9 cellular contexts compared by ENCODE assay signal in genomic region chr4:79917246-79917645, GRCh38.
DNase-seq lines count a peak whose midpoint lies in the region; ATAC-seq and TF ChIP-seq lines count a peak whose summit lies in the region.
"Had no signal": no experiment of that assay in that cellular context is flagged by ENCODE, and none has a peak within 500 bp of the region (broad histone marks: within the 10 kb centered on the region; RNA-seq: fewer than 3 reads in every experiment).

No MANE protein-coding gene starts in this region.

- no peaks in the 10 kb centered on the region for H3K36me3 Mint-ChIP-seq in natural killer cell

- no peak overlapping the region for H3K4me3 Mint-ChIP-seq in natural killer cell
- H3K4me3 Mint-ChIP-seq: dendritic cell treated with granulocyte-macrophage colony-stimulating factor and Interleukin-4, amounts not matched to agents 40 ng/mL and 50 ng/mL, for 4 days had no signal

- H3K27ac Mint-ChIP-seq in natural killer cell: no peak overlapping the region
- H3K27ac Mint-ChIP-seq: dendritic cell treated with granulocyte-macrophage colony-stimulating factor and Interleukin-4, amounts not matched to agents 40 ng/mL and 50 ng/mL, for 4 days had no signal

- TF ChIP-seq CTCF in GM10266 (IDR thresholded peaks at IDR 0.05; ENCODE audit: control insufficient read depth, insufficient read depth, low read depth, missing control alignments) (peak; percentile 68), WI38 (IDR thresholded peaks at IDR 0.05; ENCODE audit: low read depth, low read length) (peak; percentile 46; the same call in 1 of the 2 replicates), natural killer cell (IDR thresholded peaks at IDR 0.05) (peak; percentile 32)

- H3K4me3 ChIP-seq in WI38 (ENCODE audit: low read depth, low read length): no peak overlapping the region

- H3K4me1 Mint-ChIP-seq in natural killer cell: peaks cover 12 to 13% of the 10 kb centered on the region in 2 donors

- no peaks in the 10 kb centered on the region for H3K27me3 Mint-ChIP-seq in natural killer cell (ENCODE audit: low read depth in 2 of 2)
- H3K27me3 Mint-ChIP-seq: dendritic cell treated with granulocyte-macrophage colony-stimulating factor and Interleukin-4, amounts not matched to agents 40 ng/mL and 50 ng/mL, for 4 days had no signal

- H3K9me3 Mint-ChIP-seq in natural killer cell: no peaks in the 10 kb centered on the region
- H3K9me3 Mint-ChIP-seq: dendritic cell treated with granulocyte-macrophage colony-stimulating factor and Interleukin-4, amounts not matched to agents 40 ng/mL and 50 ng/mL, for 4 days had no signal

- DNase-seq in GM10266 (ENCODE audit: extremely low spot score): peak; percentile 29
- DNase-seq in Kasumi-1 (lab: John Stamatoyannopoulos, UW): peak; percentile 77 to 78
- peak; percentile 58 for DNase-seq in ecto neural progenitor cell (ENCODE audit: low spot score)
- DNase-seq in natural killer cell: no peak
- DNase-seq in amniotic stem cell (lab: John Stamatoyannopoulos, UW): no peak
- DNase-seq in NCI-H345 (lab: John Stamatoyannopoulos, UW): no peak

- intact Hi-C loops in natural killer cell (cut with micrococcal nuclease): loop anchor here (10.0 kb wide), 1 partner anchor 298 kb away; no protein-coding TSS in a partner anchor

- ATAC-seq in GM21786 (IDR thresholded peaks at IDR 0.05; ENCODE audit: unreplicated experiment): peak; percentile 83
- peak in 1 of 3 donors; percentile 51 for ATAC-seq in natural killer cell

Comparison
In these comparisons a context has a peak if more than half of its experiments do, and no peak if none do; other contexts are left out.
1. DNase-seq: peak in GM10266 (single experiment), Kasumi-1 (2 of 2) and ecto neural progenitor cell (single experiment); none in natural killer cell (single experiment), amniotic stem cell (single experiment) and NCI-H345 (single experiment).
2. Peak in every context shown above with its lines, with median percentiles within 50 percentile points of each other: CTCF ChIP-seq.